In genomic region chr17:10792156-10792555, GRCh38 we compare ENCODE assay signal across 13 cellular contexts. TPM values are rescaled to one million over a fixed set of nuclear protein-coding genes. Genes with fewer than 3 reads are reported as not detected.
DNase-seq lines count a peak whose midpoint lies in the region; ATAC-seq and TF ChIP-seq lines count a peak whose summit lies in the region.
"Had no signal": no experiment of that assay in that cellular context is flagged by ENCODE, and none has a peak within 500 bp of the region (broad histone marks: within the 10 kb centered on the region; RNA-seq: fewer than 3 reads in every experiment).

No MANE protein-coding gene starts in this region.

- H3K27ac ChIP-seq in upper lobe of right lung: no peak overlapping the region
- H3K27ac ChIP-seq: sigmoid colon, SJSA1 had no signal

- no peak for TF ChIP-seq CTCF in upper lobe of right lung (IDR thresholded peaks at IDR 0.05)

- H3K36me3 ChIP-seq in upper lobe of right lung: no peaks in the 10 kb centered on the region
- H3K36me3 ChIP-seq: sigmoid colon, SJSA1 had no signal

- H3K4me3 ChIP-seq in upper lobe of right lung: no peak overlapping the region
- H3K4me3 ChIP-seq: sigmoid colon, SJSA1 had no signal

- no peak for DNase-seq in Right ventricle myocardium inferior (ENCODE audit: missing footprints)
- no peak for DNase-seq in left cardiac atrium
- DNase-seq in UCSD-AML1 (lab: John Stamatoyannopoulos, UW; ENCODE audit: unreplicated experiment): peak; percentile 45
- peak; percentile 47 to 69 for DNase-seq in left colon
- no peak for DNase-seq in upper lobe of right lung
- DNase-seq in stimulated activated naive CD4-positive, alpha-beta T cell treated with Interleukin-2 at 50 U/mL for 16 hours (lab: John Stamatoyannopoulos, UW): no peak
- no peak for DNase-seq in COLO668 (lab: John Stamatoyannopoulos, UW; ENCODE audit: unreplicated experiment)
- DNase-seq: DMS53, NCI-H2171 treated with DMSO at 0.1 percent for 48 hours, sigmoid colon had no signal

- H3K4me1 ChIP-seq in upper lobe of right lung: no peaks in the 10 kb centered on the region
- H3K4me1 ChIP-seq: SJSA1 had no signal

- H3K9me3 ChIP-seq in upper lobe of right lung: no peaks in the 10 kb centered on the region
- H3K9me3 ChIP-seq: sigmoid colon, SJSA1 had no signal

- intact Hi-C loops in Right ventricle myocardium inferior (cut with DNase I) (loop anchor here (10.0 kb wide), 1 partner anchor 57 kb away; the partner anchor contains the start of gene TMEM220), left cardiac atrium (cut with DNase I) (no loop called here), left colon (cut with DNase I, micrococcal nuclease) (no loop called here), upper lobe of right lung (cut with DNase I) (no loop called here)

- ATAC-seq in Right ventricle myocardium inferior: peak; percentile 11
- no peak for ATAC-seq in left cardiac atrium
- ATAC-seq in left colon: peak; percentile 65
- peak; percentile 56 for ATAC-seq in upper lobe of right lung
- no peak for ATAC-seq in HG03469 (IDR thresholded peaks at IDR 0.05; ENCODE audit: unreplicated experiment)

- no peaks in the 10 kb centered on the region for H3K27me3 ChIP-seq in upper lobe of right lung
- H3K27me3 ChIP-seq: sigmoid colon, SJSA1 had no signal

RNA-seq across cellular contexts. Expression of gene TMEM238L, which starts 11.7 kb away (rescaled TPM):
- total RNA-seq in Right ventricle myocardium inferior (not detected), left cardiac atrium (not detected), left colon (10 to 100 TPM; 89.7 to 95.0 TPM), upper lobe of right lung (not detected)
- total RNA-seq: neural crest cell, sigmoid colon, SJSA1 had no signal

RNA-seq across cellular contexts. Expression of gene PIRT, which starts 45.7 kb away (rescaled TPM):
- total RNA-seq in Right ventricle myocardium inferior (not detected), left cardiac atrium (not detected), left colon (1 to 10 TPM in 1 of 2 donors, under 1 TPM in 1; 0.58 to 1.1 TPM), upper lobe of right lung (not detected)
- total RNA-seq: SJSA1 had no signal

Comparison
In these comparisons a context has a peak if more than half of its experiments do, and no peak if none do; other contexts are left out.
1. ATAC-seq: peak in Right ventricle myocardium inferior (single experiment), left colon (single experiment) and upper lobe of right lung (single experiment); none in left cardiac atrium (0 of 2) and HG03469 (single experiment).
2. DNase-seq: peak in UCSD-AML1 (single experiment) and left colon (2 of 2); none in Right ventricle myocardium inferior (single experiment), left cardiac atrium (single experiment), upper lobe of right lung (single experiment), stimulated activated naive CD4-positive, alpha-beta T cell treated with Interleukin-2 at 50 U/mL for 16 hours (single experiment) and COLO668 (single experiment).
3. RNA of gene TMEM238L, which starts 11.7 kb away (total RNA-seq): 89.7 to 95.0 TPM in left colon; not detected in Right ventricle myocardium inferior (single experiment), not detected in left cardiac atrium and not detected in upper lobe of right lung (single experiment); every median in the first group is over 10 times any median in the second.